Comparison of ENCODE assay signal across 11 cellular contexts in genomic region chr11:80617156-80617555, GRCh38.
"Had no signal": no experiment of that assay in that cellular context is flagged by ENCODE, and none has a peak within 500 bp of the region (broad histone marks: within the 10 kb centered on the region; RNA-seq: fewer than 3 reads in every experiment).

No MANE protein-coding gene starts in this region.

- DNase-seq: GM23248, GOT3, H7, H9, HCEC 1CT, HFFc6 had no signal

- H3K4me3 ChIP-seq: GM23248, GM23338, HAP-1 had no signal

- FAIRE-seq: H1, H54 had no signal

- H3K4me2 ChIP-seq: GM23338 had no signal

- H3K27ac ChIP-seq: GM23248 had no signal

- H3K9me3 ChIP-seq: HAP-1 had no signal

- H3K9ac ChIP-seq: GM23248 had no signal

- H3K36me3 ChIP-seq: HAP-1 had no signal

- ATAC-seq: GM23338, HCT116 had no signal

- H2AFZ ChIP-seq: GM23248, GM23338 had no signal

- H3K4me1 ChIP-seq: HAP-1 had no signal
